ENCODE assay signal across 35 cellular contexts in the genomic region with DNA sequence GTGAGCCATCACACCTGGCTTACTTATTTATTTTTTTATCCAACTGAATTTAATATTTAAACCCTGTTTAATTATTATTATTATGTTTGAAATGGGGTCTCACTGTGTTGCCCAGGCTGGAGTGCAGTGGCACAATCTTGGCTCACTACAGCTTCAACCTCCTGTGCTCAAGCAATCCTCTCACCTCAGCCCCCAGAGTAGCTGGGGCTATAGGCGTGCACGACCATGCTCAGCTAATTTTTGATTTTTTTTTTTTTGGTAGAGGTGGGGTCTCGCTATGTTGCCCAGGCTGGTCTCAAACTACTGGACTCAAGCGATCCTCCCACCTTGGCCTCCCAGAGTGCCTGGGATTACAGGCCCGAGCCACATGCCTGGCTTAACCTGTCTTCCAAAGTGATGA.
"Had no signal": no experiment of that assay in that cellular context is flagged by ENCODE, and none has a peak within 500 bp of the region (broad histone marks: within the 10 kb centered on the region; RNA-seq: fewer than 3 reads in every experiment).

No MANE protein-coding gene starts in this region.

- H3K9me3 ChIP-seq: MG63 had no signal

- DNase-seq: Karpas-422, Kasumi-1, MG63, MM.1S, MV-4-11, NCI-H1048, NCI-H1092, NCI-H1092 treated with DMSO at 0.1 percent for 48 hours, NCI-H1105, NCI-H1105 treated with DMSO at 0.1 percent for 48 hours, NCI-H1417, NCI-H1417 treated with DMSO at 0.1 percent for 48 hours, NCI-H1436, NCI-H1436 treated with DMSO at 0.1 percent for 48 hours, NCI-H146, NCI-H1694, NCI-H1694 treated with DMSO at 0.1 percent for 48 hours, NCI-H187, NCI-H187 treated with DMSO at 0.1 percent for 48 hours, NCI-H1930, NCI-H2029, NCI-H2029 treated with DMSO at 0.1 percent for 48 hours, NCI-H2081, NCI-H2081 treated with DMSO at 0.1 percent for 48 hours, NCI-H2107, NCI-H2171, NCI-H2171 treated with DMSO at 0.1 percent for 48 hours, NCI-H2227 treated with DMSO at 0.1 percent for 48 hours, NCI-H226, NCI-H345, NCI-H446, NCI-H446 treated with DMSO at 0.1 percent for 48 hours, NCI-H510A, NCI-H510A treated with DMSO at 0.1 percent for 48 hours, NCI-H524 had no signal

- H3K4me3 ChIP-seq: MG63 had no signal

- H3K36me3 ChIP-seq: MG63 had no signal

- H3K27me3 ChIP-seq: MG63 had no signal
